ENCODE assay signal across 28 cellular contexts in the genomic region with DNA sequence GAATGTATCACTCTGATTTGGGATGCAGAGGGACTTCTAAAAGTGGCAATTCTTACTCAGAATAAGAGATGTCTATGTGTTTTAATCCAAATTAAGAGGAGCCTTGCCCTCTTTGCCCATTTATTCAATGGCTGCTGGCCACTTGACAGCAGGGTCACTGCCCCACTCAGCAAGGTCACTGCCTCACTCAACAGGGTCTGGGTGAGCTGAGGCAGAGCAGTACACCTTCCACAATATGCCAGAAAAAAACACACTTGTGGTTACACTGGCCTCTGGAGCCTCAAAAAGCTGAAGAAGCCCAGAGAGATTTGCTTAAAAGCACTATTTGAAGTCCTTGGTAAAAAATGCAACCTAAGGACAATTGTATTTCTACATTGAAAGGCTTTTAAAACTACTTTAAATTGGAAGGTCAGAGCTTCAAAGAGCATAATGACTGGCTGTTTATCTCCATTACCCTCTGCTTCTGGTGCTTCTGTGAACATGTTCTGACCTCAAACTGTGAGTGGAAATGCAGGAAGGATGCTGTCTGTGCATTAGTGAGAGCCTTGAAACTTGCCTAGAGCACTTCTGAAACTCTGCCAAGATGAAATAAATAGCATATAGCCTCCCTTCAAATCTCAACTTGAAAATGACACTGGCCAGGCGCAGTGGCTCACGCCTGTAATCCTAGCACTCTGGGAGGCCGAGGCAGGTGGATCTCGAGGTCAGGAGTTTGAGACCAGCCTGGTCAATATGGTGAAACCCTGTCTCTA. TPM values are rescaled to one million over a fixed set of nuclear protein-coding genes. Genes with fewer than 3 reads are reported as not detected.
A peak's percentile ranks its signal among the peaks of the same experiment; 100 is the strongest.
DNase-seq lines count a peak whose midpoint lies in the region; TF ChIP-seq lines count a peak whose summit lies in the region.
"Had no signal": no experiment of that assay in that cellular context is flagged by ENCODE, and none has a peak within 500 bp of the region (broad histone marks: within the 10 kb centered on the region; RNA-seq: fewer than 3 reads in every experiment).

No MANE protein-coding gene starts in this region.

- H3K4me3 ChIP-seq in neural cell (ENCODE audit: low read length): no peak overlapping the region
- no peak overlapping the region for H3K4me3 ChIP-seq in smooth muscle cell
- H3K4me3 ChIP-seq: ascending aorta, colonic mucosa, GM23248, prostate gland, sigmoid colon, transverse colon had no signal

- 47% methylated on average over 4 of the region's 4 CpGs for WGBS in smooth muscle cell (ENCODE audit: low lambda C conversion rate)

- no peak for TF ChIP-seq EP300 in neural cell (conservative IDR thresholded peaks at IDR 0.05; ENCODE audit: poor library complexity, severe bottlenecking)

- in situ Hi-C loops in SK-MEL-5 (cut with HindIII; ENCODE audit: low pct_unique_long_range_greater_than_20kb, low sequenced_read_pairs): no loop called here

- H3K9me3 ChIP-seq in neural cell (ENCODE audit: low read length): no peaks in the 10 kb centered on the region
- no peaks in the 10 kb centered on the region for H3K9me3 ChIP-seq in smooth muscle cell (replicated peaks; ENCODE audit: low read depth)
- H3K9me3 ChIP-seq: ascending aorta, colonic mucosa, prostate gland, sigmoid colon, transverse colon had no signal

- H4K20me1 ChIP-seq in neural cell (ENCODE audit: insufficient read depth) (no peaks in the 10 kb centered on the region), smooth muscle cell (ENCODE audit: low read depth) (no peaks in the 10 kb centered on the region)

- peak overlapping the region; percentile 13 for H3K27ac ChIP-seq in neural cell (ENCODE audit: low read length)
- no peak overlapping the region for H3K27ac ChIP-seq in smooth muscle cell (ENCODE audit: low read depth)
- H3K27ac ChIP-seq: ascending aorta, C4-2B, colonic mucosa, GM23248, RWPE1, sigmoid colon, transverse colon had no signal

- H3F3A ChIP-seq in neural cell (ENCODE audit: insufficient read depth, low read length, poor library complexity, severe bottlenecking): no peaks in the 10 kb centered on the region
- H3F3A ChIP-seq in smooth muscle cell (ENCODE audit: low read depth): no peaks in the 10 kb centered on the region

- TF ChIP-seq CTCF in neural cell (IDR thresholded peaks at IDR 0.05; ENCODE audit: poor library complexity, severe bottlenecking) (no peak), smooth muscle cell (IDR thresholded peaks at IDR 0.05; ENCODE audit: borderline replicate concordance, insufficient read depth, poor library complexity, severe bottlenecking) (no peak), GM20000 (IDR thresholded peaks at IDR 0.05; ENCODE audit: extremely low read depth, missing control alignments) (no peak)

- H3K9ac ChIP-seq in neural cell (ENCODE audit: low read length) (no peak overlapping the region), smooth muscle cell (ENCODE audit: low read depth) (no peak overlapping the region)
- H3K9ac ChIP-seq: GM23248 had no signal

- H3K79me2 ChIP-seq in neural cell (replicated peaks; ENCODE audit: insufficient read depth, low read length): no peaks in the 10 kb centered on the region
- no peaks in the 10 kb centered on the region for H3K79me2 ChIP-seq in smooth muscle cell (ENCODE audit: low read depth)

- H2AFZ ChIP-seq in neural cell (ENCODE audit: low read depth, low read length): no peak overlapping the region
- H2AFZ ChIP-seq in smooth muscle cell (ENCODE audit: low read depth): no peak overlapping the region
- H2AFZ ChIP-seq: GM23248 had no signal

- no peak for TF ChIP-seq RAD21 in neural cell (conservative IDR thresholded peaks at IDR 0.05)

- no peaks in the 10 kb centered on the region for H3K27me3 ChIP-seq in neural cell (ENCODE audit: insufficient read depth, low read depth, low read length)
- peaks cover 14% of the 10 kb centered on the region for H3K27me3 ChIP-seq in smooth muscle cell (ENCODE audit: low read depth)
- H3K27me3 ChIP-seq: ascending aorta, colonic mucosa, sigmoid colon, transverse colon had no signal

- no peak overlapping the region for H3K4me2 ChIP-seq in neural cell (ENCODE audit: low read length)
- H3K4me2 ChIP-seq in smooth muscle cell: no peak overlapping the region

- H3K4me1 ChIP-seq in smooth muscle cell (ENCODE audit: low read depth): no peaks in the 10 kb centered on the region
- H3K4me1 ChIP-seq: ascending aorta, colonic mucosa, prostate gland, sigmoid colon, transverse colon had no signal

- DNase-seq in NCI-H1417 (lab: John Stamatoyannopoulos, UW): peak in 2 of 3 experiments; percentile 57 to 65
- DNase-seq in NCI-H1417 treated with DMSO at 0.1 percent for 48 hours (lab: John Stamatoyannopoulos, UW): no peak
- peak; percentile 49 for DNase-seq in NCI-H187 treated with DMSO at 0.1 percent for 48 hours (lab: John Stamatoyannopoulos, UW)
- peak; percentile 55 for DNase-seq in SK-MEL-5 (ENCODE audit: low read depth, low spot score)
- DNase-seq in smooth muscle cell (lab: John Stamatoyannopoulos, UW; ENCODE audit: unreplicated experiment): no peak
- no peak for DNase-seq in SK-N-DZ (ENCODE audit: low spot score)
- DNase-seq in GM20000 (ENCODE audit: low spot score): no peak
- DNase-seq: activated CD4-positive, CD25-positive, alpha-beta regulatory T cell; activated CD8-positive, alpha-beta memory T cell treated with anti-CD3 and anti-CD28 coated beads, Interleukin-2, amount 10 ng/mL, durations not matched to agents 7 days and 5 days; activated gamma-delta T cell treated with Interleukin-2 at 50 U/mL for 16 hours; activated T-cell treated with anti-CD3 and anti-CD28 coated beads, Interleukin-2, amount 50 U/mL, for 48 hours; colonic mucosa; effector CD4-positive, alpha-beta T cell; GM23248; naive B cell; NCI-H1105; NCI-H2029; sigmoid colon; stimulated activated CD4-positive, alpha-beta T cell treated with anti-CD3 and anti-CD28 coated beads, Interleukin-15, amount 100 ng/mL, for 24 hours; stimulated activated CD4-positive, alpha-beta T cell treated with anti-CD3 and anti-CD28 coated beads, Interleukin-4, amount 100 ng/mL, for 4 hours; T-helper 17 cell; transverse colon had no signal

- H3K36me3 ChIP-seq in neural cell (ENCODE audit: insufficient read depth, low read length): no peaks in the 10 kb centered on the region
- H3K36me3 ChIP-seq in smooth muscle cell (ENCODE audit: low read depth): no peaks in the 10 kb centered on the region
- H3K36me3 ChIP-seq: ascending aorta, colonic mucosa, prostate gland, sigmoid colon, transverse colon had no signal

- no peaks in the 10 kb centered on the region for H3K9me2 ChIP-seq in neural cell (ENCODE audit: insufficient read depth, low read length)

TF ChIP-seq in neural cell, 6 proteins besides CTCF, POLR2A, EP300 and RAD21:
- TF ChIP-seq POLR2AphosphoS5 (IDR thresholded peaks at IDR 0.05): peak; percentile 59
- TF ChIP-seq SMC3 (conservative IDR thresholded peaks at IDR 0.05; ENCODE audit: poor library complexity): no peak
- TF ChIP-seq, protein P1, sequence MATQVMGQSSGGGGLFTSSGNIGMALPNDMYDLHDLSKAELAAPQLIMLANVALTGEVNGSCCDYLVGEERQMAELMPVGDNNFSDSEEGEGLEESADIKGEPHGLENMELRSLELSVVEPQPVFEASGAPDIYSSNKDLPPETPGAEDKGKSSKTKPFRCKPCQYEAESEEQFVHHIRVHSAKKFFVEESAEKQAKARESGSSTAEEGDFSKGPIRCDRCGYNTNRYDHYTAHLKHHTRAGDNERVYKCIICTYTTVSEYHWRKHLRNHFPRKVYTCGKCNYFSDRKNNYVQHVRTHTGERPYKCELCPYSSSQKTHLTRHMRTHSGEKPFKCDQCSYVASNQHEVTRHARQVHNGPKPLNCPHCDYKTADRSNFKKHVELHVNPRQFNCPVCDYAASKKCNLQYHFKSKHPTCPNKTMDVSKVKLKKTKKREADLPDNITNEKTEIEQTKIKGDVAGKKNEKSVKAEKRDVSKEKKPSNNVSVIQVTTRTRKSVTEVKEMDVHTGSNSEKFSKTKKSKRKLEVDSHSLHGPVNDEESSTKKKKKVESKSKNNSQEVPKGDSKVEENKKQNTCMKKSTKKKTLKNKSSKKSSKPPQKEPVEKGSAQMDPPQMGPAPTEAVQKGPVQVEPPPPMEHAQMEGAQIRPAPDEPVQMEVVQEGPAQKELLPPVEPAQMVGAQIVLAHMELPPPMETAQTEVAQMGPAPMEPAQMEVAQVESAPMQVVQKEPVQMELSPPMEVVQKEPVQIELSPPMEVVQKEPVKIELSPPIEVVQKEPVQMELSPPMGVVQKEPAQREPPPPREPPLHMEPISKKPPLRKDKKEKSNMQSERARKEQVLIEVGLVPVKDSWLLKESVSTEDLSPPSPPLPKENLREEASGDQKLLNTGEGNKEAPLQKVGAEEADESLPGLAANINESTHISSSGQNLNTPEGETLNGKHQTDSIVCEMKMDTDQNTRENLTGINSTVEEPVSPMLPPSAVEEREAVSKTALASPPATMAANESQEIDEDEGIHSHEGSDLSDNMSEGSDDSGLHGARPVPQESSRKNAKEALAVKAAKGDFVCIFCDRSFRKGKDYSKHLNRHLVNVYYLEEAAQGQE (IDR thresholded peaks at IDR 0.05; ENCODE audit: borderline replicate concordance): no peak
- TF ChIP-seq MXI1 (conservative IDR thresholded peaks at IDR 0.05; ENCODE audit: poor library complexity, severe bottlenecking): no peak
TF ChIP-seq in neural cell: peak in this region for 1.

RNA-seq across cellular contexts. Expression of gene WIPF3, which starts 35.1 kb away (rescaled TPM):
- 3.6 and 4.1 TPM in 2 replicates for total RNA-seq in SK-MEL-5 (2014; rRNA removed; shearing (Covaris generic))
- 8.5 and 9.1 TPM in 2 replicates for polyA plus RNA-seq in SK-MEL-5 (2015; cell fraction: cytosol; rRNA removed)
- 4.7 TPM in 2 replicates for polyA plus RNA-seq in SK-MEL-5 (2015; cell fraction: nucleus; rRNA removed)
- 3.8 and 4.6 TPM in 2 replicates for polyA plus RNA-seq in neural cell
- 4.1 and 6.7 TPM in 2 replicates for polyA minus RNA-seq in neural cell
- 0.22 TPM in 1 of 2 replicates, not detected in the other for total RNA-seq in smooth muscle cell
- 0.31 TPM in 1 of 2 replicates, not detected in the other for polyA plus RNA-seq in smooth muscle cell
- not detected in 2 replicates for polyA plus RNA-seq in SK-N-DZ (2014; cell fraction: cytosol; rRNA removed)
- 0.20 TPM in 1 of 2 replicates, not detected in the other for polyA plus RNA-seq in SK-N-DZ (2014; cell fraction: nucleus; rRNA removed)
- total RNA-seq: activated CD8-positive, alpha-beta memory T cell treated with anti-CD3 and anti-CD28 coated beads, Interleukin-2, amount 10 ng/mL, durations not matched to agents 7 days and 5 days; GM23248; M059J had no signal
- polyA plus RNA-seq: GM23248 had no signal

Comparison
In these comparisons a context has a peak if more than half of its experiments do, and no peak if none do; other contexts are left out.
1. DNase-seq: peak in NCI-H1417 (2 of 3), NCI-H187 treated with DMSO at 0.1 percent for 48 hours (single experiment) and SK-MEL-5 (single experiment); none in NCI-H1417 treated with DMSO at 0.1 percent for 48 hours (single experiment), smooth muscle cell (single experiment), SK-N-DZ (single experiment) and GM20000 (single experiment).